2 cellular contexts compared by ENCODE assay signal in genomic region chr13:100588350-100589177, GRCh38.
TF ChIP-seq lines count a peak whose summit lies in the region.

GGACT (minus strand) TSS chr13:100588789; CDS start chr13:100532591, 56,198 bp downstream.

TF ChIP-seq in IMR-90, 13 proteins besides CTCF, POLR2A, EP300 and RAD21 (continued from another document):
- TF ChIP-seq USF2 (IDR thresholded peaks at IDR 0.05; ENCODE audit: low read depth, low read length) (peak; percentile 57), MAFK (IDR thresholded peaks at IDR 0.05; ENCODE audit: low read depth, low read length) (no peak)

TF ChIP-seq in SK-N-SH treated with all-trans-retinoic acid at 6 μM for 48 hours, 23 proteins besides CTCF, POLR2A, EP300 and RAD21 (continued from another document):
- TF ChIP-seq PATZ1 (CRISPR knock-in tag; IDR thresholded peaks at IDR 0.05; ENCODE audit: borderline replicate concordance) (no peak), OSR1 (CRISPR knock-in tag; IDR thresholded peaks at IDR 0.05) (no peak), ZNF565 (CRISPR knock-in tag; conservative IDR thresholded peaks at IDR 0.05; ENCODE audit: low read depth) (no peak)
